30 cellular contexts compared by ENCODE assay signal in genomic region chr16:27114006-27114405, GRCh38. TPM values are rescaled to one million over a fixed set of nuclear protein-coding genes. Genes with fewer than 3 reads are reported as not detected.
"Had no signal": no experiment of that assay in that cellular context is flagged by ENCODE, and none has a peak within 500 bp of the region (broad histone marks: within the 10 kb centered on the region; RNA-seq: fewer than 3 reads in every experiment).

No MANE protein-coding gene starts in this region.

- H3K4me3 Mint-ChIP-seq: activated CD4-positive, alpha-beta T cell treated with anti-CD3 and anti-CD28 coated beads for 36 hours; activated naive CD4-positive, alpha-beta T cell treated with anti-CD3 and anti-CD28 coated beads, Interleukin-2, amount 50 U/mL, for 24 hours; brain; effector memory CD8-positive, alpha-beta T cell; neural crest cell; T-helper 1 cell treated with Interleukin-12 subunit alpha and Interleukin-12 subunit beta and Interleukin-4 antibody, amounts not matched to agents 30 μg/mL and 1 μg/mL, for 36 hours; WTC11 had no signal

- H3K9me3 ChIP-seq: esophagus squamous epithelium, gastrocnemius medialis, sigmoid colon had no signal

- H3K27ac ChIP-seq: esophagus squamous epithelium, gastrocnemius medialis, sigmoid colon had no signal

- H3K27ac Mint-ChIP-seq: activated CD4-positive, alpha-beta T cell treated with anti-CD3 and anti-CD28 coated beads for 36 hours; activated naive CD4-positive, alpha-beta T cell treated with anti-CD3 and anti-CD28 coated beads, Interleukin-2, amount 50 U/mL, for 24 hours; brain; T-helper 1 cell treated with Interleukin-12 subunit alpha and Interleukin-12 subunit beta and Interleukin-4 antibody, amounts not matched to agents 30 μg/mL and 1 μg/mL, for 36 hours; WTC11 had no signal

- H3K36me3 Mint-ChIP-seq: activated naive CD4-positive, alpha-beta T cell treated with anti-CD3 and anti-CD28 coated beads, Interleukin-2, amount 50 U/mL, for 24 hours; brain; WTC11 had no signal

- H3K27me3 ChIP-seq: gastrocnemius medialis, sigmoid colon had no signal

- H3K27me3 Mint-ChIP-seq: activated naive CD4-positive, alpha-beta T cell treated with anti-CD3 and anti-CD28 coated beads, Interleukin-2, amount 50 U/mL, for 24 hours had no signal

- DNase-seq: activated CD4-positive, alpha-beta T cell treated with anti-CD3 and anti-CD28 coated beads for 36 hours; activated CD4-positive, alpha-beta T cell treated with anti-CD3 and anti-CD28 coated beads, Interleukin-2, amount 50 U/mL, for 48 hours; activated gamma-delta T cell; activated T-cell treated with anti-CD3 and anti-CD28 coated beads, Interleukin-2, amount 50 U/mL, for 48 hours; aorta; caudate nucleus; effector memory CD8-positive, alpha-beta T cell; esophagus squamous epithelium; gastrocnemius medialis; head of caudate nucleus; left ventricle myocardium superior; mammary epithelial cell; sigmoid colon; stimulated activated CD4-positive, alpha-beta T cell treated with anti-CD3 and anti-CD28 coated beads, Interleukin-15, amount 100 ng/mL, for 24 hours; stimulated activated naive CD8-positive, alpha-beta T cell treated with anti-CD3 and anti-CD28 coated beads, Interleukin-15, Interleukin-2, amounts not matched to agents 100 U/mL and 50 U/mL, for 24 hours; T1000 had no signal

- ATAC-seq: activated CD4-positive, alpha-beta T cell treated with anti-CD3 and anti-CD28 coated beads for 36 hours; effector memory CD8-positive, alpha-beta T cell; gastrocnemius medialis; left ventricle myocardium superior; WTC11 had no signal

- H3K4me3 ChIP-seq: esophagus squamous epithelium, gastrocnemius medialis, sigmoid colon, smooth muscle cell had no signal

RNA-seq across cellular contexts. Expression of gene C16orf82, which starts 47.3 kb away (rescaled TPM):
- total RNA-seq: activated CD4-positive, alpha-beta T cell treated with anti-CD3 and anti-CD28 coated beads for 36 hours; aorta; dermis blood vessel endothelial cell; esophagus squamous epithelium; gastrocnemius medialis; left ventricle myocardium superior; mammary epithelial cell; myocyte; omental fat pad; posterior vena cava; renal cortical epithelial cell; sigmoid colon; SK-MEL-5; smooth muscle cell; subcutaneous adipose tissue; ureter; WTC11 had no signal
